ENCODE assay signal across 21 cellular contexts in genomic region chr10:59134302-59134701, GRCh38. TPM values are rescaled to one million over a fixed set of nuclear protein-coding genes. Genes with fewer than 3 reads are reported as not detected.
DNase-seq lines count a peak whose midpoint lies in the region; ATAC-seq, FAIRE-seq and TF ChIP-seq lines count a peak whose summit lies in the region.
"Had no signal": no experiment of that assay in that cellular context is flagged by ENCODE, and none has a peak within 500 bp of the region (broad histone marks: within the 10 kb centered on the region; RNA-seq: fewer than 3 reads in every experiment).

No MANE protein-coding gene starts in this region.

- H3K36me3 Mint-ChIP-seq in nephron (ENCODE audit: low read depth): no peaks in the 10 kb centered on the region
- H3K36me3 Mint-ChIP-seq: CD4-positive, alpha-beta memory T cell had no signal

- 57 to 59% methylated on average over 1 of the region's 1 CpG for WGBS in heart right ventricle, 2 donors

- H3K27me3 ChIP-seq in heart right ventricle (no peaks in the 10 kb centered on the region), right atrium auricular region (no peaks in the 10 kb centered on the region)
- H3K27me3 ChIP-seq: BLaER1, Peyer's patch had no signal

- peaks cover 27% of the 10 kb centered on the region for H3K4me1 Mint-ChIP-seq in nephron
- H3K4me1 Mint-ChIP-seq: CD4-positive, alpha-beta memory T cell; H9 had no signal

- H3K4me3 ChIP-seq in heart right ventricle (no peak overlapping the region), right atrium auricular region (no peak overlapping the region), kidney (ENCODE audit: low read length in 2 of 2) (no peak overlapping the region)
- H3K4me3 ChIP-seq: BLaER1, Peyer's patch, SJSA1 had no signal

- H3K4me1 ChIP-seq in heart right ventricle: peaks cover 0 to 9% (median 0%) of the 10 kb centered on the region in 9 donors
- H3K4me1 ChIP-seq in right atrium auricular region: no peaks in the 10 kb centered on the region
- no peaks in the 10 kb centered on the region for H3K4me1 ChIP-seq in kidney (ENCODE audit: control insufficient read depth in 1 of 2, insufficient read depth in 1 of 2, low read depth in 1 of 2, low read length in 2 of 2)
- H3K4me1 ChIP-seq: BLaER1, SJSA1 had no signal

- no peaks in the 10 kb centered on the region for H3K9me3 ChIP-seq in heart right ventricle
- no peaks in the 10 kb centered on the region for H3K9me3 ChIP-seq in right atrium auricular region
- no peaks in the 10 kb centered on the region for H3K9me3 ChIP-seq in kidney (ENCODE audit: control insufficient read depth in 1 of 2, low read length in 2 of 2)
- H3K9me3 ChIP-seq: BLaER1, Peyer's patch, SJSA1 had no signal

- ATAC-seq in heart right ventricle (peak in 6 of 8 donors; percentile 28 to 64 (median 36)), GM19397 (IDR thresholded peaks at IDR 0.05; ENCODE audit: unreplicated experiment) (no peak), GM19351 (IDR thresholded peaks at IDR 0.05; ENCODE audit: unreplicated experiment) (no peak)

- FAIRE-seq in kidney (lab: Jason Lieb, UNC): no peak
- FAIRE-seq: A204.1, D721Med, G401.6 had no signal

- peaks cover 3% of the 10 kb centered on the region for H3K27me3 Mint-ChIP-seq in nephron (ENCODE audit: low read depth)

- no peak for TF ChIP-seq CTCF in heart right ventricle (IDR thresholded peaks at IDR 0.05)
- no peak for TF ChIP-seq CTCF in right atrium auricular region (IDR thresholded peaks at IDR 0.05)
- TF ChIP-seq CTCF in nephron (IDR thresholded peaks at IDR 0.05; ENCODE audit: unreplicated experiment in 3 of 3): no peak
- no peak for TF ChIP-seq CTCF in kidney (IDR thresholded peaks at IDR 0.05; ENCODE audit: borderline replicate concordance, extremely low read depth, insufficient read depth)

- H3K4me3 Mint-ChIP-seq in nephron: no peak overlapping the region
- H3K4me3 Mint-ChIP-seq: CD4-positive, alpha-beta memory T cell; H9 had no signal

- DNase-seq in heart right ventricle (no peak), right atrium auricular region (ENCODE audit: low spot score) (no peak), cerebellum (ENCODE audit: low spot score) (peak; percentile 17), kidney (no peak)
- DNase-seq: CD4-positive, alpha-beta memory T cell; DMS79 treated with DMSO at 0.1 percent for 48 hours; H9; MV-4-11; NCI-H1930; NCI-H526 treated with DMSO at 0.1 percent for 48 hours; NK-92 treated with Interleukin-12 subunit alpha and Interleukin-12 subunit beta, amount 100 ng/mL, for 24 hours; Peyer's patch had no signal

- H3K27ac ChIP-seq in heart right ventricle: peak overlapping the region in 2 of 10 donors; percentile 11 to 29
- H3K27ac ChIP-seq in right atrium auricular region: no peak overlapping the region
- H3K27ac ChIP-seq in kidney (ENCODE audit: low read depth in 2 of 2, low read length in 2 of 2): no peak overlapping the region
- H3K27ac ChIP-seq: BLaER1, KMS-11, Peyer's patch, SJSA1 had no signal

- intact Hi-C loops in heart right ventricle (cut with DNase I): no loop called here
- intact Hi-C loops in kidney (cut with DNase I): no loop called here

- H3K36me3 ChIP-seq in heart right ventricle (no peaks in the 10 kb centered on the region), right atrium auricular region (no peaks in the 10 kb centered on the region), kidney (ENCODE audit: control insufficient read depth in 1 of 2, insufficient read depth in 2 of 2, low read length in 2 of 2) (no peaks in the 10 kb centered on the region)
- H3K36me3 ChIP-seq: BLaER1, Peyer's patch, SJSA1 had no signal

- H3K27ac Mint-ChIP-seq in nephron: peak overlapping the region; percentile 39 to 68 (median 52)
- H3K27ac Mint-ChIP-seq: CD4-positive, alpha-beta memory T cell; H9 had no signal

- no peak overlapping the region for H3K9ac ChIP-seq in kidney (ENCODE audit: low read length in 2 of 2)
- H3K9ac ChIP-seq: BLaER1, KMS-11 had no signal

- H3K9me3 Mint-ChIP-seq in nephron: no peaks in the 10 kb centered on the region
- H3K9me3 Mint-ChIP-seq: H9 had no signal

RNA-seq across cellular contexts. Expression of gene PHYHIPL, which starts 42.1 kb away (rescaled TPM):
- total RNA-seq in heart right ventricle (not detected), right atrium auricular region (under 1 TPM in 1 of 2 donors, not detected in 1; 0.28 TPM), cerebellum (38.8 TPM), kidney (12.0 TPM)
- polyA plus RNA-seq in heart right ventricle (under 1 TPM in 1 of 2 donors, not detected in 1; 0.03 TPM), kidney (ENCODE audit: insufficient read depth, low read depth, low replicate concordance) (19.2 TPM)
- total RNA-seq: CD4-positive, alpha-beta memory T cell; SJSA1 had no signal
- polyA plus RNA-seq: CD4-positive, alpha-beta memory T cell had no signal

Comparison
In these comparisons a context has a peak if more than half of its experiments do, and no peak if none do; other contexts are left out.
1. ATAC-seq: peak in heart right ventricle (6 of 8); none in GM19397 (single experiment) and GM19351 (single experiment).
2. RNA of gene PHYHIPL, which starts 42.1 kb away (total RNA-seq): 38.8 TPM in cerebellum (single experiment) and 12.0 TPM in kidney (single experiment); 0.28 TPM in right atrium auricular region and not detected in heart right ventricle; every median in the first group is over 10 times any median in the second.